ENCODE assay signal across 25 cellular contexts in the genomic region with DNA sequence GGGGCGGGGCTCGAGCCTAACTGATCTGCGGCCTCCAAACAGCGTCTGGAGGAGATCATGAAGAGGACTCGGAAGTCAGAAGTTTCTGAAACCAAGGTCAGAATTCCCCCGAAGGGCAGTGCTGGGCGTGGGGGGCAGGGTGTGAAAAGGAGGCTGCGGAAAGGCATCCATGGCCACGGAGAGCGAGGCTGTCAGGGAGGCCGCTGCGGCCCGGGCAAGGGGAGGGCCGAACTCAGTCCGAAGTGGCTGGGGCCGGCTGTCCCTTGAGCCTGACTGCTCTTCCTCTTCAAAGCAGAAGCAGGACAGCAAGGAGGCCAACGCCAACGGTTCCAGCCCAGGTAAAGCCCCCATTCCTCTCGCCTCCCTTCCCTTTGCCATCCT. TPM values are rescaled to one million over a fixed set of nuclear protein-coding genes. Genes with fewer than 3 reads are reported as not detected.
DNase-seq lines count a peak whose midpoint lies in the region; ATAC-seq, FAIRE-seq and TF ChIP-seq lines count a peak whose summit lies in the region.
"Had no signal": no experiment of that assay in that cellular context is flagged by ENCODE, and none has a peak within 500 bp of the region (broad histone marks: within the 10 kb centered on the region; RNA-seq: fewer than 3 reads in every experiment).

No MANE protein-coding gene starts in this region.

- 0 out of 2 replicates have a peak, but pooled peaks cover 4% of the 10 kb centered on the region for H4K20me1 ChIP-seq in K562 (replicated peaks; ENCODE audit: control insufficient read depth, insufficient read depth, low read length)
- H4K20me1 ChIP-seq in keratinocyte (ENCODE audit: control insufficient read depth, extremely low read depth, insufficient read depth, low read length) = peaks cover 11% of the 10 kb centered on the region

- peaks cover 6 to 11% of the 10 kb centered on the region in 2 donors for H3K4me1 Mint-ChIP-seq in stimulated activated naive B cell treated with anti-CD40 and anti-IgM and Interleukin-4, amounts not matched to agents 10 μg/mL and 1 μg/mL and 100 μg/mL, for 72 hours
- H3K4me1 Mint-ChIP-seq: activated naive CD4-positive, alpha-beta T cell treated with anti-CD3 and anti-CD28 coated beads, Interleukin-2, amount 10 ng/mL, durations not matched to agents 7 days and 5 days had no signal

- no peak for TF ChIP-seq RAD21 in K562 (CRISPR knock-in tag; conservative IDR thresholded peaks at IDR 0.05 in 1 of 2, IDR thresholded peaks at IDR 0.05 in 1 of 2)

- H3K27me3 Mint-ChIP-seq in stimulated activated naive B cell treated with anti-CD40 and anti-IgM and Interleukin-4, amounts not matched to agents 10 μg/mL and 1 μg/mL and 100 μg/mL, for 72 hours = no peaks in the 10 kb centered on the region
- H3K27me3 Mint-ChIP-seq: activated B cell treated with CpG ODN at 0.5 μM for 24 hours; activated CD8-positive, alpha-beta T cell treated with anti-CD3 and anti-CD28 coated beads for 36 hours; activated naive CD4-positive, alpha-beta T cell treated with anti-CD3 and anti-CD28 coated beads, Interleukin-2, amount 10 ng/mL, durations not matched to agents 7 days and 5 days; progenitor cell of endocrine pancreas had no signal

- CTCF ChIA-PET in HEK293 (lab: Yijun Ruan, JAX) = no interaction called here
- CTCF ChIA-PET in K562 (lab: Yijun Ruan, JAX; ENCODE audit: low intra/inter-chr PET ratio) = no interaction called here

- H3K27ac ChIP-seq in HEK293 (ENCODE audit: extremely low read depth, low read depth, low read length) (no peak overlapping the region), K562 (ENCODE audit: extremely low read depth, low read depth, low read length) (no peak overlapping the region), keratinocyte (ENCODE audit: control insufficient read depth, insufficient read depth, low read length) (peak overlapping the region; percentile 14)

- H3K27ac Mint-ChIP-seq in stimulated activated naive B cell treated with anti-CD40 and anti-IgM and Interleukin-4, amounts not matched to agents 10 μg/mL and 1 μg/mL and 100 μg/mL, for 72 hours = peak overlapping the region; percentile 90
- H3K27ac Mint-ChIP-seq: activated B cell treated with CpG ODN at 0.5 μM for 24 hours; activated naive CD4-positive, alpha-beta T cell treated with anti-CD3 and anti-CD28 coated beads, Interleukin-2, amount 10 ng/mL, durations not matched to agents 7 days and 5 days; nephron; progenitor cell of endocrine pancreas had no signal

- no peak overlapping the region for H3K4me3 Mint-ChIP-seq in stimulated activated naive B cell treated with anti-CD40 and anti-IgM and Interleukin-4, amounts not matched to agents 10 μg/mL and 1 μg/mL and 100 μg/mL, for 72 hours
- H3K4me3 Mint-ChIP-seq: activated B cell treated with CpG ODN at 0.5 μM for 24 hours; activated CD8-positive, alpha-beta T cell treated with anti-CD3 and anti-CD28 coated beads for 36 hours; activated naive CD4-positive, alpha-beta T cell treated with anti-CD3 and anti-CD28 coated beads, Interleukin-2, amount 10 ng/mL, durations not matched to agents 7 days and 5 days; activated T-cell treated with anti-CD3 and anti-CD28 coated beads, Interleukin-2, amount 50 U/mL, for 4 hours; nephron had no signal

- H3K4me1 ChIP-seq in HEK293 (ENCODE audit: control insufficient read depth, insufficient read depth, low read length) (no peaks in the 10 kb centered on the region), K562 (replicated peaks in 1 of 2; ENCODE audit: control insufficient read depth in 2 of 2, insufficient read depth in 2 of 2, low read length in 2 of 2) (peaks cover 0 to 23% of the 10 kb centered on the region in 2 experiments; a peak in 1 of 5 replicates), keratinocyte (ENCODE audit: control insufficient read depth, extremely low read depth, insufficient read depth, low read length) (peaks cover 13% of the 10 kb centered on the region), BE2C (no peaks in the 10 kb centered on the region)

- TF ChIP-seq EP300 in K562 (IDR thresholded peaks at IDR 0.05; ENCODE audit: low read length) = no peak

- WGBS in K562 (ENCODE audit: insufficient coverage, low coverage, missing lambda C conversion rate) = 82% methylated on average over 14 of the region's 19 CpGs

- BruUV-seq in K562 (replicated peaks; lab: Mats Ljungman, UMichigan) = no TSS peak

- H3K79me2 ChIP-seq in K562 (ENCODE audit: control insufficient read depth, insufficient read depth, low read length) (no peaks in the 10 kb centered on the region), keratinocyte (ENCODE audit: control insufficient read depth, insufficient read depth, low read length) (peaks cover 32% of the 10 kb centered on the region)

- no peak for DNase-seq in K562 (ENCODE audit: extremely low read depth in 1 of 4, low spot score in 3 of 4)
- DNase-seq in keratinocyte (ENCODE audit: low read depth, low spot score) = no peak
- DNase-seq in stimulated activated naive B cell treated with anti-CD40 and anti-IgM and Interleukin-4, amounts not matched to agents 10 μg/mL and 1 μg/mL and 100 μg/mL, for 72 hours = no peak
- DNase-seq in BE2C = no peak
- DNase-seq in dermis blood vessel endothelial cell = no peak
- DNase-seq: activated B cell treated with CpG ODN at 0.5 μM for 24 hours; activated CD8-positive, alpha-beta T cell treated with anti-CD3 and anti-CD28 coated beads for 36 hours; activated naive CD4-positive, alpha-beta T cell treated with anti-CD3 and anti-CD28 coated beads, Interleukin-2, amount 10 ng/mL, durations not matched to agents 7 days and 5 days; activated T-cell treated with anti-CD3 and anti-CD28 coated beads, Interleukin-2, amount 50 U/mL, for 4 hours; anterior cingulate cortex; cerebellar nuclear complex; hippocampal formation; Kasumi-1; kidney glomerular epithelial cell; NCI-H1105; NCI-H2107; NCI-H524 treated with DMSO at 0.1 percent for 48 hours; SIG-M5; stimulated activated CD8-positive, alpha-beta memory T cell treated with anti-CD3 and anti-CD28 coated beads, Interleukin-4, amount 100 ng/mL, for 48 hours; T-helper 2 cell had no signal

- no peak for TF ChIP-seq POLR2A in K562 (conservative IDR thresholded peaks at IDR 0.05)

- in situ Hi-C loops in K562 (cut with MboI) = no loop called here

- TF ChIP-seq CTCF in HEK293 (tag by site-specific recombination; IDR thresholded peaks at IDR 0.05) = no peak
- no peak for TF ChIP-seq CTCF in K562 (IDR thresholded peaks at IDR 0.05 in 2 of 3, conservative IDR thresholded peaks at IDR 0.05 in 1 of 3; ENCODE audit: insufficient read depth in 2 of 3, low read depth in 1 of 3, low read length in 3 of 3)
- no peak for TF ChIP-seq CTCF in keratinocyte (optimal IDR thresholded peaks at IDR 0.05 in 1 of 3, IDR thresholded peaks at IDR 0.05 in 1 of 3, conservative IDR thresholded peaks at IDR 0.05 in 1 of 3; ENCODE audit: extremely low read depth in 1 of 3, insufficient read depth in 2 of 3, low read length in 3 of 3)
- TF ChIP-seq CTCF in BE2C (IDR thresholded peaks at IDR 0.05; ENCODE audit: low read depth, low read length) = no peak

- H3K27me3 ChIP-seq in K562 (ENCODE audit: control insufficient read depth in 2 of 2, insufficient read depth in 2 of 2, low read length in 2 of 2) (no peaks in the 10 kb centered on the region), keratinocyte (ENCODE audit: control insufficient read depth, extremely low read depth, insufficient read depth, low read length) (no peaks in the 10 kb centered on the region), BE2C (no peaks in the 10 kb centered on the region)
- H3K27me3 ChIP-seq: suprapubic skin had no signal

- FAIRE-seq in K562 (lab: Jason Lieb, UNC) (no peak), keratinocyte (lab: Jason Lieb, UNC) (no peak)

- dilution Hi-C loops in keratinocyte (cut with MboI; ENCODE audit: extremely low pct_ligation_motif_present, low sequenced_read_pairs) = no loop called here

- H3K9me3 Mint-ChIP-seq in stimulated activated naive B cell treated with anti-CD40 and anti-IgM and Interleukin-4, amounts not matched to agents 10 μg/mL and 1 μg/mL and 100 μg/mL, for 72 hours = no peaks in the 10 kb centered on the region
- H3K9me3 Mint-ChIP-seq: activated B cell treated with CpG ODN at 0.5 μM for 24 hours; activated CD8-positive, alpha-beta T cell treated with anti-CD3 and anti-CD28 coated beads for 36 hours; activated naive CD4-positive, alpha-beta T cell treated with anti-CD3 and anti-CD28 coated beads, Interleukin-2, amount 10 ng/mL, durations not matched to agents 7 days and 5 days; activated T-cell treated with anti-CD3 and anti-CD28 coated beads, Interleukin-2, amount 50 U/mL, for 4 hours; nephron had no signal

- no peak overlapping the region for H3K4me3 ChIP-seq in HEK293 (ENCODE audit: low read depth, low read length)
- H3K4me3 ChIP-seq in K562 = no peak overlapping the region
- no peak overlapping the region for H3K4me3 ChIP-seq in keratinocyte (ENCODE audit: control insufficient read depth in 2 of 3, extremely low read depth in 1 of 3, insufficient read depth in 2 of 3, low read depth in 1 of 3, low read length in 3 of 3)
- H3K4me3 ChIP-seq in BE2C (ENCODE audit: low read depth, low read length) = no peak overlapping the region

- no peak overlapping the region for H2AFZ ChIP-seq in K562 (ENCODE audit: low read depth, low read length)
- no peak overlapping the region for H2AFZ ChIP-seq in keratinocyte (ENCODE audit: control insufficient read depth, low read length)

- H3K36me3 ChIP-seq in HEK293 (ENCODE audit: control insufficient read depth in 2 of 2, insufficient read depth in 1 of 2, low read length in 2 of 2) = peaks cover 15 to 77% of the 10 kb centered on the region in 2 experiments
- peaks cover 68% of the 10 kb centered on the region for H3K36me3 ChIP-seq in K562 (ENCODE audit: control insufficient read depth, insufficient read depth, low read length)
- peaks cover 46 to 58% of the 10 kb centered on the region in 2 experiments for H3K36me3 ChIP-seq in keratinocyte (ENCODE audit: control insufficient read depth in 2 of 2, extremely low read depth in 1 of 2, insufficient read depth in 2 of 2, low read length in 2 of 2)
- H3K36me3 ChIP-seq in BE2C = peaks cover 16% of the 10 kb centered on the region

- POLR2A ChIA-PET in HEK293 (lab: Yijun Ruan, JAX) (interaction anchor here (1.2 to 1.5 kb wide), 2 partner anchors 9 to 37 kb away, joined by 3 read pairs; no protein-coding TSS in a partner anchor), K562 (lab: Yijun Ruan, JAX) (interaction anchor here (1.1 kb wide), 1 partner anchor 15 kb away, joined by 3 read pairs; no protein-coding TSS in a partner anchor)

- no peak for ATAC-seq in K562
- no peak for ATAC-seq in stimulated activated naive B cell treated with anti-CD40 and anti-IgM and Interleukin-4, amounts not matched to agents 10 μg/mL and 1 μg/mL and 100 μg/mL, for 72 hours (replicated peaks)
- ATAC-seq in HG03135 (IDR thresholded peaks at IDR 0.05; ENCODE audit: unreplicated experiment) = no peak
- ATAC-seq: activated CD8-positive, alpha-beta T cell treated with anti-CD3 and anti-CD28 coated beads for 36 hours; activated T-cell treated with anti-CD3 and anti-CD28 coated beads, Interleukin-2, amount 50 U/mL, for 4 hours had no signal

- peaks cover 40 to 59% of the 10 kb centered on the region in 2 donors for H3K36me3 Mint-ChIP-seq in stimulated activated naive B cell treated with anti-CD40 and anti-IgM and Interleukin-4, amounts not matched to agents 10 μg/mL and 1 μg/mL and 100 μg/mL, for 72 hours

- no peaks in the 10 kb centered on the region for H3K9me3 ChIP-seq in HEK293 (ENCODE audit: control insufficient read depth, insufficient read depth, low read depth, low read length)
- no peaks in the 10 kb centered on the region for H3K9me3 ChIP-seq in K562 (replicated peaks; ENCODE audit: control insufficient read depth, insufficient read depth, low read depth, low read length)
- no peaks in the 10 kb centered on the region for H3K9me3 ChIP-seq in keratinocyte (ENCODE audit: control insufficient read depth, low read depth, low read length)
- no peaks in the 10 kb centered on the region for H3K9me3 ChIP-seq in BE2C
- H3K9me3 ChIP-seq: suprapubic skin had no signal

- intact Hi-C loops in K562 (cut with micrococcal nuclease) = no loop called here

- H3K9ac ChIP-seq in K562 (ENCODE audit: insufficient read depth in 1 of 2, low read depth in 2 of 2, low read length in 2 of 2) (0 out of 4 replicates have a peak overlapping the region, but pooled peaks of 1 of the 2 experiments have one; percentile 41), keratinocyte (ENCODE audit: control insufficient read depth, extremely low read depth, insufficient read depth, low read length) (no peak overlapping the region)

- no peak overlapping the region for H3K4me2 ChIP-seq in K562 (ENCODE audit: insufficient read depth, low read length)
- H3K4me2 ChIP-seq in keratinocyte (ENCODE audit: control insufficient read depth, extremely low read depth, insufficient read depth, low read depth, low read length) = no peak overlapping the region

- H3K9me1 ChIP-seq in K562 (ENCODE audit: control insufficient read depth, insufficient read depth, low read length) = no peaks in the 10 kb centered on the region
- H3K9me1 ChIP-seq in keratinocyte (ENCODE audit: control insufficient read depth, extremely low read depth, insufficient read depth, low read length) = no peaks in the 10 kb centered on the region

RNA-seq across cellular contexts. Expression of gene MAP7D1, which starts 23.2 kb away (rescaled TPM):
- 28.8 and 80.6 TPM in 2 replicates for total RNA-seq in K562 (2011; cell fraction: chromatin; rRNA removed; ENCODE audit: low replicate concordance)
- total RNA-seq in K562 (2011; cell fraction: nucleolus; rRNA removed) = 47.5 and 62.2 TPM in 2 replicates
- total RNA-seq in K562 (2011; cell fraction: nucleoplasm; rRNA removed) = 37.8 and 52.2 TPM in 2 replicates
- total RNA-seq in K562 (2014; rRNA removed) (72.8 and 74.4 TPM in 2 replicates), K562 (2014; rRNA removed; fragmentation: Illumina TruSeq; extraction: Trizol) (17.4 and 20.8 TPM in 2 replicates), K562 (2015; rRNA removed; fragmentation: Illumina TruSeq; extraction: Trizol) (34.5 and 37.8 TPM in 2 replicates), K562 (2021) (101 and 108 TPM in 2 replicates), dermis blood vessel endothelial cell (77.9 and 106 TPM in 2 replicates)
- polyA plus RNA-seq in K562 (2011; rRNA removed) (17.2 and 18.4 TPM in 2 replicates), K562 (2014; fragmentation: Illumina TruSeq; extraction: Trizol) (49.2 and 53.7 TPM in 2 replicates), K562 (2014; fragmentation: Nextera tagmentation; extraction: Ambion mirVana) (1 to 10 TPM; 3.6 to 4.4 TPM), K562 (2014; rRNA removed) (53.8 and 54.7 TPM in 2 replicates), keratinocyte (75.0 to 168 TPM (median 84.4 TPM) in 3 replicates)
- 14.6 and 28.7 TPM in 2 replicates for polyA plus RNA-seq in K562 (2011; cell fraction: cytosol; rRNA removed)
- polyA plus RNA-seq in K562 (2011; cell fraction: nucleus; rRNA removed) = 34.1 and 46.2 TPM in 2 replicates
- polyA plus RNA-seq in K562 (2012) = 51.5 and 56.5 TPM in 2 replicates
- polyA minus RNA-seq in K562 (2011; rRNA and poly(A)+ RNA removed) = 8.2 and 9.2 TPM in 2 replicates
- polyA minus RNA-seq in K562 (2011; cell fraction: cytosol; rRNA and poly(A)+ RNA removed) = 31.8 and 55.1 TPM in 2 replicates
- 13.1 and 14.8 TPM in 2 replicates for polyA minus RNA-seq in K562 (2011; cell fraction: nucleus; rRNA and poly(A)+ RNA removed)
- 232 TPM for polyA plus RNA-seq in keratinocyte (2011; ENCODE audit: low read depth)
- 78.2 and 125 TPM in 2 replicates for polyA plus RNA-seq in keratinocyte (2011; cell fraction: cytosol; rRNA removed)
- 171 and 172 TPM in 2 replicates for polyA plus RNA-seq in keratinocyte (2011; cell fraction: nucleus; rRNA removed)
- 165 and 219 TPM in 2 replicates for polyA plus RNA-seq in keratinocyte (2012; ENCODE audit: low replicate concordance)
- 61.2 to 253 TPM (median 62.4 TPM) in 3 replicates for polyA minus RNA-seq in keratinocyte
- 213 TPM for polyA minus RNA-seq in keratinocyte (2011; cell fraction: cytosol; rRNA and poly(A)+ RNA removed)
- polyA minus RNA-seq in keratinocyte (2011; cell fraction: nucleus; rRNA and poly(A)+ RNA removed) = 86.6 and 113 TPM in 2 replicates
- 125 TPM for polyA plus RNA-seq in BE2C (2012; ENCODE audit: insufficient read depth, insufficient read length, low read depth)

RNA-seq across cellular contexts. Expression of gene TRAPPC3, which starts 29.9 kb away (rescaled TPM):
- total RNA-seq in K562 (2011; cell fraction: chromatin; rRNA removed; ENCODE audit: low replicate concordance) = 60.6 and 88.2 TPM in 2 replicates
- total RNA-seq in K562 (2011; cell fraction: nucleolus; rRNA removed) = 67.4 and 71.0 TPM in 2 replicates
- total RNA-seq in K562 (2011; cell fraction: nucleoplasm; rRNA removed) = 76.7 and 96.0 TPM in 2 replicates
- 132 and 141 TPM in 2 replicates for total RNA-seq in K562 (2014; rRNA removed)
- 109 and 114 TPM in 2 replicates for total RNA-seq in K562 (2014; rRNA removed; fragmentation: Illumina TruSeq; extraction: Trizol)
- total RNA-seq in K562 (2015; rRNA removed; fragmentation: Illumina TruSeq; extraction: Trizol) = 112 and 115 TPM in 2 replicates
- total RNA-seq in K562 (2021) = 83.4 and 90.9 TPM in 2 replicates
- polyA plus RNA-seq in K562 (2011; rRNA removed) = 128 and 141 TPM in 2 replicates
- 75.6 and 128 TPM in 2 replicates for polyA plus RNA-seq in K562 (2011; cell fraction: cytosol; rRNA removed)
- polyA plus RNA-seq in K562 (2011; cell fraction: nucleus; rRNA removed) = 80.4 and 107 TPM in 2 replicates
- 109 and 110 TPM in 2 replicates for polyA plus RNA-seq in K562 (2012)
- 127 and 140 TPM in 2 replicates for polyA plus RNA-seq in K562 (2014; fragmentation: Illumina TruSeq; extraction: Trizol)
- polyA plus RNA-seq in K562 (2014; fragmentation: Nextera tagmentation; extraction: Ambion mirVana) = 10 to 100 TPM; 20.6 to 41.8 TPM
- 119 and 142 TPM in 2 replicates for polyA plus RNA-seq in K562 (2014; rRNA removed)
- 47.8 and 54.0 TPM in 2 replicates for polyA minus RNA-seq in K562 (2011; rRNA and poly(A)+ RNA removed)
- polyA minus RNA-seq in K562 (2011; cell fraction: cytosol; rRNA and poly(A)+ RNA removed) = 29.4 and 32.5 TPM in 2 replicates
- polyA minus RNA-seq in K562 (2011; cell fraction: nucleus; rRNA and poly(A)+ RNA removed) = 18.6 and 31.1 TPM in 2 replicates
- polyA plus RNA-seq in keratinocyte = 145 to 173 TPM (median 169 TPM) in 3 replicates
- polyA plus RNA-seq in keratinocyte (2011; ENCODE audit: low read depth) = 97.0 TPM
- 145 and 218 TPM in 2 replicates for polyA plus RNA-seq in keratinocyte (2011; cell fraction: cytosol; rRNA removed)
- polyA plus RNA-seq in keratinocyte (2011; cell fraction: nucleus; rRNA removed) = 115 TPM in 2 replicates
- 105 and 147 TPM in 2 replicates for polyA plus RNA-seq in keratinocyte (2012; ENCODE audit: low replicate concordance)
- polyA minus RNA-seq in keratinocyte = 18.6 to 56.0 TPM (median 55.2 TPM) in 3 replicates
- polyA minus RNA-seq in keratinocyte (2011; cell fraction: cytosol; rRNA and poly(A)+ RNA removed) = 210 TPM
- polyA minus RNA-seq in keratinocyte (2011; cell fraction: nucleus; rRNA and poly(A)+ RNA removed) = 24.0 and 30.9 TPM in 2 replicates
- polyA plus RNA-seq in BE2C (2012; ENCODE audit: insufficient read depth, insufficient read length, low read depth) = 102 TPM
- total RNA-seq in dermis blood vessel endothelial cell = 77.8 and 117 TPM in 2 replicates

RNA-seq across cellular contexts. Expression of gene THRAP3, which starts 45.0 kb away (rescaled TPM):
- total RNA-seq in K562 (2011; cell fraction: chromatin; rRNA removed; ENCODE audit: low replicate concordance) = 53.3 and 99.3 TPM in 2 replicates
- total RNA-seq in K562 (2011; cell fraction: nucleolus; rRNA removed) = 40.0 and 45.4 TPM in 2 replicates
- total RNA-seq in K562 (2011; cell fraction: nucleoplasm; rRNA removed) = 40.3 and 53.6 TPM in 2 replicates
- 67.9 and 70.5 TPM in 2 replicates for total RNA-seq in K562 (2014; rRNA removed)
- total RNA-seq in K562 (2014; rRNA removed; fragmentation: Illumina TruSeq; extraction: Trizol) = 100 and 118 TPM in 2 replicates
- total RNA-seq in K562 (2015; rRNA removed; fragmentation: Illumina TruSeq; extraction: Trizol) = 125 and 128 TPM in 2 replicates
- 107 and 123 TPM in 2 replicates for total RNA-seq in K562 (2021)
- 101 and 113 TPM in 2 replicates for polyA plus RNA-seq in K562 (2011; rRNA removed)
- polyA plus RNA-seq in K562 (2011; cell fraction: cytosol; rRNA removed) = 36.7 and 54.3 TPM in 2 replicates
- 58.5 and 65.3 TPM in 2 replicates for polyA plus RNA-seq in K562 (2011; cell fraction: nucleus; rRNA removed)
- 61.1 and 64.3 TPM in 2 replicates for polyA plus RNA-seq in K562 (2012)
- polyA plus RNA-seq in K562 (2014; fragmentation: Illumina TruSeq; extraction: Trizol) = 133 TPM in 2 replicates
- 100 to 1,000 TPM in 1 of 2 experiments, 10 to 100 TPM in 1; 66.2 to 135 TPM for polyA plus RNA-seq in K562 (2014; fragmentation: Nextera tagmentation; extraction: Ambion mirVana)
- 76.9 and 99.0 TPM in 2 replicates for polyA plus RNA-seq in K562 (2014; rRNA removed)
- polyA minus RNA-seq in K562 (2011; rRNA and poly(A)+ RNA removed) = 180 TPM in 2 replicates
- 49.1 and 81.3 TPM in 2 replicates for polyA minus RNA-seq in K562 (2011; cell fraction: cytosol; rRNA and poly(A)+ RNA removed)
- 29.9 and 65.6 TPM in 2 replicates for polyA minus RNA-seq in K562 (2011; cell fraction: nucleus; rRNA and poly(A)+ RNA removed)
- polyA plus RNA-seq in keratinocyte = 58.4 to 79.6 TPM (median 76.1 TPM) in 3 replicates
- polyA plus RNA-seq in keratinocyte (2011; ENCODE audit: low read depth) = 85.5 TPM
- 34.3 and 59.9 TPM in 2 replicates for polyA plus RNA-seq in keratinocyte (2011; cell fraction: cytosol; rRNA removed)
- 91.9 and 96.0 TPM in 2 replicates for polyA plus RNA-seq in keratinocyte (2011; cell fraction: nucleus; rRNA removed)
- polyA plus RNA-seq in keratinocyte (2012; ENCODE audit: low replicate concordance) = 42.0 and 71.2 TPM in 2 replicates
- polyA minus RNA-seq in keratinocyte = 57.2 to 113 TPM (median 65.5 TPM) in 3 replicates
- polyA minus RNA-seq in keratinocyte (2011; cell fraction: cytosol; rRNA and poly(A)+ RNA removed) = 32.4 TPM
- polyA minus RNA-seq in keratinocyte (2011; cell fraction: nucleus; rRNA and poly(A)+ RNA removed) = 65.9 and 114 TPM in 2 replicates
- polyA plus RNA-seq in BE2C (2012; ENCODE audit: insufficient read depth, insufficient read length, low read depth) = 41.9 TPM
- total RNA-seq in dermis blood vessel endothelial cell = 96.0 and 151 TPM in 2 replicates

RNA-seq across cellular contexts. Expression of gene COL8A2, which starts 54.2 kb away (rescaled TPM):
- total RNA-seq in K562 (2011; cell fraction: chromatin; rRNA removed; ENCODE audit: low replicate concordance) = 0.07 and 0.11 TPM in 2 replicates
- 0.13 and 0.17 TPM in 2 replicates for total RNA-seq in K562 (2011; cell fraction: nucleolus; rRNA removed)
- 0.07 TPM in 1 of 2 replicates, not detected in the other for total RNA-seq in K562 (2011; cell fraction: nucleoplasm; rRNA removed)
- total RNA-seq in K562 (2014; rRNA removed) = 0.14 TPM in 1 of 2 replicates, not detected in the other
- 0.03 TPM in 1 of 2 replicates, not detected in the other for total RNA-seq in K562 (2014; rRNA removed; fragmentation: Illumina TruSeq; extraction: Trizol)
- total RNA-seq in K562 (2015; rRNA removed; fragmentation: Illumina TruSeq; extraction: Trizol) = not detected in 2 replicates
- 0.04 and 0.09 TPM in 2 replicates for total RNA-seq in K562 (2021)
- polyA plus RNA-seq in K562 (2011; rRNA removed) = 0.04 TPM in 2 replicates
- 0.09 TPM in 1 of 2 replicates, not detected in the other for polyA plus RNA-seq in K562 (2011; cell fraction: cytosol; rRNA removed)
- 0.11 TPM in 1 of 2 replicates, not detected in the other for polyA plus RNA-seq in K562 (2011; cell fraction: nucleus; rRNA removed)
- 0.01 and 0.07 TPM in 2 replicates for polyA plus RNA-seq in K562 (2012)
- polyA plus RNA-seq in K562 (2014; fragmentation: Illumina TruSeq; extraction: Trizol) = 0.07 TPM in 1 of 2 replicates, not detected in the other
- not detected for polyA plus RNA-seq in K562 (2014; fragmentation: Nextera tagmentation; extraction: Ambion mirVana)
- 0.03 TPM in 1 of 2 replicates, not detected in the other for polyA plus RNA-seq in K562 (2014; rRNA removed)
- polyA minus RNA-seq in K562 (2011; rRNA and poly(A)+ RNA removed) = not detected in 2 replicates
- not detected in 2 replicates for polyA minus RNA-seq in K562 (2011; cell fraction: cytosol; rRNA and poly(A)+ RNA removed)
- 0.13 TPM in 1 of 2 replicates, not detected in the other for polyA minus RNA-seq in K562 (2011; cell fraction: nucleus; rRNA and poly(A)+ RNA removed)
- 0.09 to 0.28 TPM (median 0.23 TPM) in 3 replicates for polyA plus RNA-seq in keratinocyte
- polyA plus RNA-seq in keratinocyte (2011; ENCODE audit: low read depth) = 0.06 TPM
- polyA plus RNA-seq in keratinocyte (2011; cell fraction: cytosol; rRNA removed) = 0.05 and 0.06 TPM in 2 replicates
- 0.38 and 0.63 TPM in 2 replicates for polyA plus RNA-seq in keratinocyte (2011; cell fraction: nucleus; rRNA removed)
- polyA plus RNA-seq in keratinocyte (2012; ENCODE audit: low replicate concordance) = 0.18 and 0.39 TPM in 2 replicates
- 0.06 to 1.1 TPM (median 0.30 TPM) in 3 replicates for polyA minus RNA-seq in keratinocyte
- not detected for polyA minus RNA-seq in keratinocyte (2011; cell fraction: cytosol; rRNA and poly(A)+ RNA removed)
- 0.53 and 0.54 TPM in 2 replicates for polyA minus RNA-seq in keratinocyte (2011; cell fraction: nucleus; rRNA and poly(A)+ RNA removed)
- 0.12 TPM for polyA plus RNA-seq in BE2C (2012; ENCODE audit: insufficient read depth, insufficient read length, low read depth)
- total RNA-seq in dermis blood vessel endothelial cell = 3.0 and 3.2 TPM in 2 replicates

Comparison
In these comparisons a context has a peak if more than half of its experiments do, and no peak if none do; other contexts are left out.
1. Of the 44 proteins assayed by ChIP-seq in both K562 and HEK293: peak only in K562: none; only in HEK293: SP2; in both: none; in neither: 43.